In genomic region chr14:23512156-23512555, GRCh38 we compare ENCODE assay signal across 9 cellular contexts. TPM values are rescaled to one million over a fixed set of nuclear protein-coding genes. Genes with fewer than 3 reads are reported as not detected.
DNase-seq lines count a peak whose midpoint lies in the region; ATAC-seq and TF ChIP-seq lines count a peak whose summit lies in the region.
"Had no signal": no experiment of that assay in that cellular context is flagged by ENCODE, and none has a peak within 500 bp of the region (broad histone marks: within the 10 kb centered on the region; RNA-seq: fewer than 3 reads in every experiment).

No MANE protein-coding gene starts in this region.

- DNase-seq in D341Med (ENCODE audit: low spot score) = peak; percentile 75
- peak; percentile 21 for DNase-seq in NCI-H146 treated with DMSO at 0.1 percent for 48 hours (lab: John Stamatoyannopoulos, UW; ENCODE audit: unreplicated experiment)
- no peak for DNase-seq in activated B cell treated with CpG ODN at 0.5 μM for 24 hours
- peak; percentile 28 for DNase-seq in medulla oblongata (ENCODE audit: extremely low spot score)
- DNase-seq in activated effector memory CD4-positive, alpha-beta T cell treated with anti-CD3 and anti-CD28 coated beads, Interleukin-2, amount 50 U/mL, for 16 hours = no peak
- DNase-seq in RKO (ENCODE audit: low spot score) = no peak
- DNase-seq: OCI-M1 had no signal

- POLR2A ChIA-PET in activated B cell treated with CpG ODN at 0.5 μM for 24 hours (lab: Charles Lee) = no interaction called here

- CTCF ChIA-PET in activated B cell treated with CpG ODN at 0.5 μM for 24 hours (lab: Charles Lee) = no interaction called here

- no peaks in the 10 kb centered on the region for H3K9me3 Mint-ChIP-seq in activated B cell treated with CpG ODN at 0.5 μM for 24 hours

- no peak for ATAC-seq in activated B cell treated with CpG ODN at 0.5 μM for 24 hours (ENCODE audit: low read depth)
- no peak for ATAC-seq in HG02610 (IDR thresholded peaks at IDR 0.05; ENCODE audit: unreplicated experiment)
- no peak for ATAC-seq in GM18909 (IDR thresholded peaks at IDR 0.05; ENCODE audit: poor library complexity, unreplicated experiment)

- H3K27ac Mint-ChIP-seq in activated B cell treated with CpG ODN at 0.5 μM for 24 hours = no peak overlapping the region

- intact Hi-C loops in activated B cell treated with CpG ODN at 0.5 μM for 24 hours (cut with micrococcal nuclease) = no loop called here

- H3K4me1 Mint-ChIP-seq in activated B cell treated with CpG ODN at 0.5 μM for 24 hours = peaks cover 2% of the 10 kb centered on the region

- H3K4me3 Mint-ChIP-seq in activated B cell treated with CpG ODN at 0.5 μM for 24 hours = peak overlapping the region; percentile 50

- no peak for TF ChIP-seq CTCF in activated B cell treated with CpG ODN at 0.5 μM for 24 hours (IDR thresholded peaks at IDR 0.05)

- peaks cover 7% of the 10 kb centered on the region for H3K36me3 Mint-ChIP-seq in activated B cell treated with CpG ODN at 0.5 μM for 24 hours (ENCODE audit: low read depth)

- no peaks in the 10 kb centered on the region for H3K27me3 Mint-ChIP-seq in activated B cell treated with CpG ODN at 0.5 μM for 24 hours

RNA-seq across cellular contexts. Expression of gene ZFHX2, which starts 39.4 kb away (rescaled TPM):
- total RNA-seq in activated B cell treated with CpG ODN at 0.5 μM for 24 hours = 2.2 and 2.6 TPM in 2 replicates

RNA-seq across cellular contexts. Expression of gene NGDN, which starts 42.7 kb away (rescaled TPM):
- total RNA-seq in activated B cell treated with CpG ODN at 0.5 μM for 24 hours = 60.5 and 67.4 TPM in 2 replicates

RNA-seq across cellular contexts. Expression of gene THTPA, which starts 43.9 kb away (rescaled TPM):
- total RNA-seq in activated B cell treated with CpG ODN at 0.5 μM for 24 hours = 18.0 and 18.6 TPM in 2 replicates

RNA-seq across cellular contexts. Expression of gene AP1G2, which starts 55.4 kb away (rescaled TPM):
- 336 and 373 TPM in 2 replicates for total RNA-seq in activated B cell treated with CpG ODN at 0.5 μM for 24 hours

Comparison
In these comparisons a context has a peak if more than half of its experiments do, and no peak if none do; other contexts are left out.
1. DNase-seq: peak in D341Med (single experiment), NCI-H146 treated with DMSO at 0.1 percent for 48 hours (single experiment) and medulla oblongata (single experiment); none in activated B cell treated with CpG ODN at 0.5 μM for 24 hours (single experiment), activated effector memory CD4-positive, alpha-beta T cell treated with anti-CD3 and anti-CD28 coated beads, Interleukin-2, amount 50 U/mL, for 16 hours (single experiment) and RKO (single experiment).